Comparison of ENCODE assay signal across 21 cellular contexts in the genomic region with DNA sequence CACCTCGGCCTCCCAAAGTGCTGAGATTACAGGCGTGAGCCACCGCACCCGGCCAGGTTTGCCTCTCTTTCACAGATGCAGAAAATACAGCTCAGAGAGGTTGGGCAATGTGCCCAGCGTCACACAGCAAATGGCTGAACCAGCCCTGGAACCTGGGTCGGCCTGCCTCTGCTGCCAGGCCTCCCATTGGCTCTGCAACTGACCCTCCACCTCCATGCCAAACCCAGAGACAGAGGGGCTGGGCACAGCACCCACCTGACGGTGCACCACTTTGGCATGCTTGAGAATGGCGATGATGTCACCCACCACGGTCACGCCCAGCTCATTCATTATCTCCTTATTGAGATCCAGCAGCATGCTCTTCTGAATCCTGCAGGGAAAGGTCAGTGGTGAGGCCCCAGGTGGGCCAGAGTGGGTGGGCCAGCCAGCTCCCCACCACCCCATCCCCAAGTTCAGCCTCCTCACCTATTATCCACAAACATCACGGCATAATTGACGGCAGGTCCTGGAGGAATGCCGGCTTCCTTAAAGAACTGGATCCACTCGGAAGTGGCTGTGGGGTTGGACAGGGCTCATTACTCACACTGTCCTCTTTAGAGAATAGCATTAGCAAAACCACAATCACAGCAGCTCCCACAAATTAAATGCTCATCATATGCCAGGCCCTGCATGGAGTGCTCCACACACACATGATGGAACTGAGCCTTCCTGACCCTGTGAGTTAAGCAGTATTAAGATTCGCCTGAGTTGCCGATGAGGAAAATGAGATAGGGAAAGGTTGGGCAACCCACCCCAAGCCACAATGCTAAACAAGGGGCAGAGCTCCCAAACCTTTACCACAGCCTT. TPM values are rescaled to one million over a fixed set of nuclear protein-coding genes. Genes with fewer than 3 reads are reported as not detected.
"Had no signal": no experiment of that assay in that cellular context is flagged by ENCODE, and none has a peak within 500 bp of the region (broad histone marks: within the 10 kb centered on the region; RNA-seq: fewer than 3 reads in every experiment).

No MANE protein-coding gene starts in this region.

- H3K4me3 Mint-ChIP-seq: activated CD4-positive, alpha-beta memory T cell treated with anti-CD3 and anti-CD28 coated beads for 36 hours; activated naive CD8-positive, alpha-beta T cell; activated T-cell treated with anti-CD3 and anti-CD28 coated beads, Interleukin-2, amount 50 U/mL, for 4 hours; memory B cell; stimulated activated naive CD8-positive, alpha-beta T cell treated with anti-CD3 and anti-CD28 coated beads, Interleukin-15, amount 100 ng/mL, for 72 hours; T-helper 2 cell treated with Interferon-gamma antibody and Interleukin-4, amounts not matched to agents 5 μg/mL and 100 μg/mL, for 36 hours had no signal

- H3K4me3 ChIP-seq: coronary artery, gastrocnemius medialis, left ventricle myocardium inferior, ovary had no signal

- H3K9me3 ChIP-seq: gastrocnemius medialis, left ventricle myocardium inferior, ovary had no signal

- H3K27ac ChIP-seq: coronary artery, gastrocnemius medialis, left ventricle myocardium inferior, ovary had no signal

- H3K27me3 Mint-ChIP-seq: activated CD4-positive, alpha-beta memory T cell treated with anti-CD3 and anti-CD28 coated beads for 36 hours; activated naive CD8-positive, alpha-beta T cell; memory B cell; stimulated activated naive CD8-positive, alpha-beta T cell treated with anti-CD3 and anti-CD28 coated beads, Interleukin-15, amount 100 ng/mL, for 72 hours had no signal

- FAIRE-seq: endothelial cell of umbilical vein, keratinocyte, urothelium cell line had no signal

- H3K36me3 ChIP-seq: ovary had no signal

- H3K9me3 Mint-ChIP-seq: activated CD4-positive, alpha-beta memory T cell treated with anti-CD3 and anti-CD28 coated beads for 36 hours; activated T-cell treated with anti-CD3 and anti-CD28 coated beads, Interleukin-2, amount 50 U/mL, for 4 hours; memory B cell; stimulated activated naive CD8-positive, alpha-beta T cell treated with anti-CD3 and anti-CD28 coated beads, Interleukin-15, amount 100 ng/mL, for 72 hours; T-helper 2 cell treated with Interferon-gamma antibody and Interleukin-4, amounts not matched to agents 5 μg/mL and 100 μg/mL, for 36 hours had no signal

- H3K27ac Mint-ChIP-seq: activated CD4-positive, alpha-beta memory T cell treated with anti-CD3 and anti-CD28 coated beads for 36 hours; activated naive CD8-positive, alpha-beta T cell; memory B cell; stimulated activated naive CD8-positive, alpha-beta T cell treated with anti-CD3 and anti-CD28 coated beads, Interleukin-15, amount 100 ng/mL, for 72 hours; T-helper 2 cell treated with Interferon-gamma antibody and Interleukin-4, amounts not matched to agents 5 μg/mL and 100 μg/mL, for 36 hours had no signal

- H3K4me1 Mint-ChIP-seq: stimulated activated naive CD8-positive, alpha-beta T cell treated with anti-CD3 and anti-CD28 coated beads, Interleukin-15, amount 100 ng/mL, for 72 hours had no signal

- DNase-seq: activated CD4-positive, alpha-beta memory T cell treated with anti-CD3 and anti-CD28 coated beads for 36 hours; activated CD4-positive, CD25-positive, alpha-beta regulatory T cell treated with anti-CD3 and anti-CD28 coated beads, Interleukin-2, amount 50 U/mL, for 72 hours; activated gamma-delta T cell; activated T-cell treated with anti-CD3 and anti-CD28 coated beads, Interleukin-2, amount 50 U/mL, for 4 hours; aorta; central memory CD4-positive, alpha-beta T cell; effector CD4-positive, alpha-beta T cell; gastrocnemius medialis; left ventricle myocardium inferior; ovary; stimulated activated CD4-positive, alpha-beta T cell treated with anti-CD3 and anti-CD28 coated beads, Interleukin-15, amount 100 ng/mL, for 24 hours; stimulated activated CD4-positive, alpha-beta T cell treated with anti-CD3 and anti-CD28 coated beads, Interleukin-4, amount 100 ng/mL, for 24 hours; stimulated activated naive CD8-positive, alpha-beta T cell treated with anti-CD3 and anti-CD28 coated beads, Interleukin-15, amount 100 ng/mL, for 72 hours had no signal

RNA-seq across cellular contexts. Expression of a gene that starts 53.9 kb away (rescaled TPM):
- total RNA-seq: activated CD4-positive, alpha-beta memory T cell treated with anti-CD3 and anti-CD28 coated beads for 36 hours; endothelial cell of umbilical vein; left ventricle myocardium inferior had no signal
- polyA plus RNA-seq: neural cell had no signal
